2 cellular contexts compared by ENCODE assay signal in genomic region chr1:3785458-3786157, GRCh38.
TF ChIP-seq lines count a peak whose summit lies in the region.

No MANE protein-coding gene starts in this region.

TF ChIP-seq in GM12878, 131 proteins besides CTCF, POLR2A, EP300 and RAD21:
- TF ChIP-seq BCLAF1 (IDR thresholded peaks at IDR 0.05) = no peak
- TF ChIP-seq HCFC1 (IDR thresholded peaks at IDR 0.05; ENCODE audit: low read length) = no peak
- no peak for TF ChIP-seq BMI1 (IDR thresholded peaks at IDR 0.05; ENCODE audit: borderline replicate concordance)
- no peak for TF ChIP-seq NR2C2 (IDR thresholded peaks at IDR 0.05; ENCODE audit: borderline replicate concordance, control insufficient read depth, insufficient read length, low read depth)
- TF ChIP-seq YY1 (IDR thresholded peaks at IDR 0.05; ENCODE audit: low read depth, low read length) = 0 out of 2 replicates have a peak, but pooled peaks have one; percentile 14
- no peak for TF ChIP-seq E4F1 (IDR thresholded peaks at IDR 0.05; ENCODE audit: borderline replicate concordance, partially characterized antibody)
- TF ChIP-seq ZBTB33 (IDR thresholded peaks at IDR 0.05) = peak; percentile 94
- no peak for TF ChIP-seq MXI1 (IDR thresholded peaks at IDR 0.05; ENCODE audit: low read depth, low read length)
- TF ChIP-seq NR2F1 (conservative IDR thresholded peaks at IDR 0.05) = no peak
- peak; percentile 23; the same call in 1 of the 2 replicates for TF ChIP-seq SMC3 (IDR thresholded peaks at IDR 0.05; ENCODE audit: borderline replicate concordance, low read length)
TF ChIP-seq in GM12878: peak in this region for 3.

TF ChIP-seq in HepG2, 621 proteins besides CTCF, POLR2A, EP300 and RAD21 (continues in another document):
- peak; percentile 66; the same call in 1 of the 2 replicates for TF ChIP-seq ZNF501 (CRISPR knock-in tag; IDR thresholded peaks at IDR 0.05)
- TF ChIP-seq GABPA (IDR thresholded peaks at IDR 0.05; ENCODE audit: low read depth, low read length) = no peak
- peak; percentile 17; the same call in 1 of the 2 replicates for TF ChIP-seq GABPA (CRISPR knock-in tag; IDR thresholded peaks at IDR 0.05; ENCODE audit: low read depth)
- TF ChIP-seq HNF1B (CRISPR knock-in tag; IDR thresholded peaks at IDR 0.05) = 0 out of 2 replicates have a peak, but pooled peaks have one; percentile 20
- no peak for TF ChIP-seq PCBP2 (optimal IDR thresholded peaks at IDR 0.05; ENCODE audit: low read depth, low read length, poor library complexity, severe bottlenecking)
- 0 out of 2 replicates have a peak, but pooled peaks have one; percentile 21 for TF ChIP-seq RXRB (CRISPR knock-in tag; IDR thresholded peaks at IDR 0.05; ENCODE audit: borderline replicate concordance)
- TF ChIP-seq SAP130 (CRISPR knock-in tag; IDR thresholded peaks at IDR 0.05; ENCODE audit: low read depth) = peak; percentile 23; the same call in 1 of the 2 replicates
- no peak for TF ChIP-seq TERF1 (CRISPR knock-in tag; IDR thresholded peaks at IDR 0.05)
- peak; percentile 18; the same call in 1 of the 2 replicates for TF ChIP-seq UBTF (CRISPR knock-in tag; IDR thresholded peaks at IDR 0.05)
- TF ChIP-seq MAZ (IDR thresholded peaks at IDR 0.05; ENCODE audit: borderline replicate concordance, low read depth, low read length) = no peak
- TF ChIP-seq MAZ (CRISPR knock-in tag; IDR thresholded peaks at IDR 0.05; ENCODE audit: low read depth) = peak; percentile 26; the same call in 1 of the 2 replicates
- 0 out of 2 replicates have a peak, but pooled peaks have one; percentile 3 for TF ChIP-seq TBX2 (CRISPR knock-in tag; IDR thresholded peaks at IDR 0.05; ENCODE audit: borderline replicate concordance)
- peak; percentile 22; the same call in 1 of the 2 replicates for TF ChIP-seq KDM2A (CRISPR knock-in tag; IDR thresholded peaks at IDR 0.05; ENCODE audit: borderline replicate concordance, low read depth)
- TF ChIP-seq CREB1 (IDR thresholded peaks at IDR 0.05) = no peak
- 0 out of 2 replicates have a peak, but pooled peaks have one; percentile 51 for TF ChIP-seq CREB1 (CRISPR knock-in tag; IDR thresholded peaks at IDR 0.05)
- no peak for TF ChIP-seq SOX6 (IDR thresholded peaks at IDR 0.05)
- TF ChIP-seq SOX6 (CRISPR knock-in tag; IDR thresholded peaks at IDR 0.05) = 0 out of 2 replicates have a peak, but pooled peaks have one; percentile 13
- peak; percentile 76 for TF ChIP-seq ZNF770 (CRISPR knock-in tag; IDR thresholded peaks at IDR 0.05)
- no peak for TF ChIP-seq ZNF350 (CRISPR knock-in tag; IDR thresholded peaks at IDR 0.05; ENCODE audit: borderline replicate concordance, low read depth)
- peak; percentile 23; the same call in 1 of the 2 replicates for TF ChIP-seq KAT8 (CRISPR knock-in tag; IDR thresholded peaks at IDR 0.05)
- peak; percentile 32; the same call in 1 of the 2 replicates for TF ChIP-seq GATAD1 (CRISPR knock-in tag; IDR thresholded peaks at IDR 0.05)
- TF ChIP-seq SP5 (CRISPR knock-in tag; IDR thresholded peaks at IDR 0.05; ENCODE audit: borderline replicate concordance, low read depth) = peak; percentile 6; the same call in 1 of the 2 replicates
- peak; percentile 59 for TF ChIP-seq ZNF263 (CRISPR knock-in tag; IDR thresholded peaks at IDR 0.05)
- peak; percentile 73 for TF ChIP-seq ZNF574 (CRISPR knock-in tag; IDR thresholded peaks at IDR 0.05)
- no peak for TF ChIP-seq ZNF713 (CRISPR knock-in tag; IDR thresholded peaks at IDR 0.05)
- TF ChIP-seq ARID2 (CRISPR knock-in tag; IDR thresholded peaks at IDR 0.05; ENCODE audit: borderline replicate concordance) = no peak
- TF ChIP-seq ZSCAN30 (CRISPR knock-in tag; IDR thresholded peaks at IDR 0.05) = no peak
- TF ChIP-seq SMC3 (IDR thresholded peaks at IDR 0.05; ENCODE audit: low read length) = peak; percentile 22; the same call in 1 of the 2 replicates
- 0 out of 2 replicates have a peak, but pooled peaks have one; percentile 11 for TF ChIP-seq ZFX (CRISPR knock-in tag; IDR thresholded peaks at IDR 0.05; ENCODE audit: low read depth)
- TF ChIP-seq HMGXB4 (CRISPR knock-in tag; IDR thresholded peaks at IDR 0.05; ENCODE audit: borderline replicate concordance in 1 of 2, low read depth in 1 of 2) = peak in 1 of 2 experiments; percentile 45; a peak in 1 of 4 replicates
- peak; percentile 42 for TF ChIP-seq ZNF687 (CRISPR knock-in tag; IDR thresholded peaks at IDR 0.05)
- TF ChIP-seq YY1 (IDR thresholded peaks at IDR 0.05; ENCODE audit: insufficient read depth, insufficient replicate concordance, low read depth, low read length) = peak; percentile 16
